ENCODE assay signal across 1 cellular context in the genomic region with DNA sequence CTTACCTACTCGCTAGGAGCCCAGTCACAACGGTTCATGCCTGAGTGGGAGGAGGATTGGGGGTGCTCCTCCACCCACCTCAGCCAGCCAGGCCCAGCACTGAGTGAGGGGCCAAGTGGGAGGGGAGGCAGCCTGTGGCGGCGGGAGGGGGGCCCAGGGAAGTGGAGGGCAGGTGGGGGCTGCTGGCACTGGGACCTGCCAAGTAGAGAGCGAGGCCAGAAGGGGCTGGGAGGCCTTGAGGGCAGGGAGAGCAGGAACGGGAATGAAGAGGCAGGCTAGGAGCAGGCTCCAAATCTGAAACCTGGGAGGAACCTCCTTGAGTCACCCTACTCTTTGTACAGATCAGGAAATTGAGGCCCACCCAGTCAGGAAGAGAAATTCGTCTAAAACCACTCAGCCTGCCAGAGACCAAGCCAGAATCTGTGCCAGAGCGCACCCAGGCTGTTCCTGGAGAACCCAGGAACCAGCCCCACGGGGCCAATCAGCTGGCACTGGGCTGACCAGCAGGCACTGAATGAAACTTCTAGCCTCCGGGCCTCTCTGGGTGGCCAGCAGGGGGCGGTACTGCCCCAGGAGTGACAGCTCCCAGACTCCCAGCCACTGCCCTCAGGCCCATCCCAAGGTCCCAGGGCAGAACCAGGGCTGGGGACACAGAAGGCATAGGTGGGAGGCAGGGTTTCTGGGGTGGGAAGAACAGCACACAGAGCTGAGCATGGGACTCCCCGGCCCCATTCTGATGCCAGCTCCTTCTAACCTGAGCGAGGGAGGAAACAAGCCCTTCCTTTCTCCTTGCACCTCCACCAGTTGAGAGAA.
TF ChIP-seq lines count a peak whose summit lies in the region.

No MANE protein-coding gene starts in this region.

TF ChIP-seq in liver, 16 proteins besides CTCF, POLR2A, EP300 and RAD21 (continued from another document):
- TF ChIP-seq HNF4A (conservative IDR thresholded peaks at IDR 0.05) (no peak), SP1 (IDR thresholded peaks at IDR 0.05) (no peak)
